ENCODE assay signal across 30 cellular contexts in genomic region chr9:1057910-1058309, GRCh38. TPM values are rescaled to one million over a fixed set of nuclear protein-coding genes. Genes with fewer than 3 reads are reported as not detected.
A peak's percentile ranks its signal among the peaks of the same experiment; 100 is the strongest.
DNase-seq lines count a peak whose midpoint lies in the region; ATAC-seq and TF ChIP-seq lines count a peak whose summit lies in the region.
"Had no signal": no experiment of that assay in that cellular context is flagged by ENCODE, and none has a peak within 500 bp of the region (broad histone marks: within the 10 kb centered on the region; RNA-seq: fewer than 3 reads in every experiment).

No MANE protein-coding gene starts in this region.

- peaks cover 4% of the 10 kb centered on the region for H3K4me1 Mint-ChIP-seq in neural crest cell
- H3K4me1 Mint-ChIP-seq: activated CD4-positive, alpha-beta T cell treated with anti-CD3 and anti-CD28 coated beads, Interleukin-2, amount 10 ng/mL, durations not matched to agents 24 days and 14 days; naive thymus-derived CD4-positive, alpha-beta T cell had no signal

- peaks cover 6% of the 10 kb centered on the region for H3K9me3 Mint-ChIP-seq in neural crest cell
- H3K9me3 Mint-ChIP-seq: activated CD4-positive, alpha-beta T cell treated with anti-CD3 and anti-CD28 coated beads, Interleukin-2, amount 10 ng/mL, durations not matched to agents 24 days and 14 days; activated naive CD4-positive, alpha-beta T cell treated with anti-CD3 and anti-CD28 coated beads for 36 hours; activated T-cell treated with anti-CD3 and anti-CD28 coated beads, Interleukin-2, amount 50 U/mL, for 4 hours; CD8-positive, alpha-beta T cell had no signal

- TF ChIP-seq CTCF in dorsolateral prefrontal cortex (IDR thresholded peaks at IDR 0.05 in 54 of 56, conservative IDR thresholded peaks at IDR 0.05 in 2 of 56; ENCODE audit: low read depth in 1 of 56, partially characterized antibody in 56 of 56) (peak in 7 of 56 donors; percentile 9 to 31 (median 13)), neural crest cell (conservative IDR thresholded peaks at IDR 0.05) (no peak)

- H3K27me3 Mint-ChIP-seq in neural crest cell (ENCODE audit: low read depth): peaks cover 75% of the 10 kb centered on the region

- ATAC-seq in GM18502 (IDR thresholded peaks at IDR 0.05; ENCODE audit: poor library complexity, unreplicated experiment) (no peak), HG03045 (IDR thresholded peaks at IDR 0.05; ENCODE audit: unreplicated experiment) (no peak)
- ATAC-seq: activated T-cell treated with anti-CD3 and anti-CD28 coated beads, Interleukin-2, amount 50 U/mL, for 4 hours; CD8-positive, alpha-beta T cell; heart right ventricle; naive thymus-derived CD4-positive, alpha-beta T cell; right cardiac atrium; SK-N-SH treated with all-trans-retinoic acid at 6 μM for 48 hours had no signal

- intact Hi-C loops in dorsolateral prefrontal cortex (cut with DNase I): no loop called here

- H3K4me3 ChIP-seq in dorsolateral prefrontal cortex: peak overlapping the region in 1 of 59 donors; percentile 12
- H3K4me3 ChIP-seq: cardiac muscle cell, heart right ventricle, stomach had no signal

- peak overlapping the region; percentile 57 for H3K27ac Mint-ChIP-seq in neural crest cell (ENCODE audit: unreplicated experiment)
- H3K27ac Mint-ChIP-seq: activated CD4-positive, alpha-beta T cell treated with anti-CD3 and anti-CD28 coated beads, Interleukin-2, amount 10 ng/mL, durations not matched to agents 24 days and 14 days; activated naive CD4-positive, alpha-beta T cell treated with anti-CD3 and anti-CD28 coated beads for 36 hours; CD8-positive, alpha-beta T cell; naive thymus-derived CD4-positive, alpha-beta T cell had no signal

- H3K27me3 ChIP-seq in dorsolateral prefrontal cortex: peaks cover 0 to 48% (median 29%) of the 10 kb centered on the region in 45 donors

- no peaks in the 10 kb centered on the region for H3K36me3 Mint-ChIP-seq in neural crest cell (ENCODE audit: low read depth)
- H3K36me3 Mint-ChIP-seq: CD8-positive, alpha-beta T cell; naive thymus-derived CD4-positive, alpha-beta T cell had no signal

- peak overlapping the region in 58 of 59 donors; percentile 48 to 94 (median 81) for H3K27ac ChIP-seq in dorsolateral prefrontal cortex
- H3K27ac ChIP-seq in temporal lobe (ENCODE audit: low read depth, low read length): peak overlapping the region; percentile 83
- H3K27ac ChIP-seq: 22Rv1, cardiac muscle cell, heart right ventricle, stomach, VCaP had no signal

- peak; percentile 48 for DNase-seq in NK-92 treated with Interleukin-12 subunit alpha and Interleukin-12 subunit beta, amount 100 ng/mL, for 24 hours (lab: John Stamatoyannopoulos, UW)
- DNase-seq in NK-92 (lab: John Stamatoyannopoulos, UW; ENCODE audit: unreplicated experiment) (no peak), dorsolateral prefrontal cortex (peak in 9 of 10 donors; percentile 56 to 92 (median 85)), neural crest cell (ENCODE audit: low read depth, low spot score) (no peak)
- no peak for DNase-seq in activated CD4-positive, alpha-beta T cell treated with anti-CD3 and anti-CD28 coated beads for 48 hours
- DNase-seq: activated CD4-positive, alpha-beta T cell treated with anti-CD3 and anti-CD28 coated beads, Interleukin-2, amount 10 ng/mL, durations not matched to agents 24 days and 14 days; activated naive CD4-positive, alpha-beta T cell treated with anti-CD3 and anti-CD28 coated beads for 36 hours; activated T-cell treated with anti-CD3 and anti-CD28 coated beads, Interleukin-2, amount 50 U/mL, for 4 hours; CD8-positive, alpha-beta T cell; dermis blood vessel endothelial cell; DMS153; GDM1; heart right ventricle; Kasumi-1; mesendoderm; naive thymus-derived CD4-positive, alpha-beta T cell; NCI-H1048; NCI-H1930; NCI-H526 treated with DMSO at 0.1 percent for 48 hours; right cardiac atrium; stimulated activated CD4-positive, alpha-beta T cell treated with anti-CD3 and anti-CD28 coated beads, Interleukin-4, amount 100 ng/mL, for 4 hours; stomach had no signal

- H3K4me3 Mint-ChIP-seq in neural crest cell: no peak overlapping the region
- H3K4me3 Mint-ChIP-seq: activated CD4-positive, alpha-beta T cell treated with anti-CD3 and anti-CD28 coated beads, Interleukin-2, amount 10 ng/mL, durations not matched to agents 24 days and 14 days; activated naive CD4-positive, alpha-beta T cell treated with anti-CD3 and anti-CD28 coated beads for 36 hours; activated T-cell treated with anti-CD3 and anti-CD28 coated beads, Interleukin-2, amount 50 U/mL, for 4 hours; CD8-positive, alpha-beta T cell; naive thymus-derived CD4-positive, alpha-beta T cell had no signal

RNA-seq across cellular contexts. Expression of gene DMRT2, which starts 7.8 kb away (rescaled TPM):
- 10 to 100 TPM in 3 of 120 experiments, 1 to 10 TPM in 106, under 1 TPM in 10, not detected in 1; 0.32 to 18.3 (median 3.5) TPM for total RNA-seq in dorsolateral prefrontal cortex
- total RNA-seq in neural crest cell: 0.49 and 0.55 TPM in 2 replicates
- not detected for total RNA-seq in temporal lobe
- total RNA-seq: activated naive CD4-positive, alpha-beta T cell treated with anti-CD3 and anti-CD28 coated beads for 36 hours; activated T-cell treated with anti-CD3 and anti-CD28 coated beads, Interleukin-2, amount 50 U/mL, for 4 hours; cardiac muscle cell; CD8-positive, alpha-beta T cell; dermis blood vessel endothelial cell; osteocyte; right cardiac atrium had no signal

Comparison
In these comparisons a context has a peak if more than half of its experiments do, and no peak if none do; other contexts are left out.
1. DNase-seq: peak in NK-92 treated with Interleukin-12 subunit alpha and Interleukin-12 subunit beta, amount 100 ng/mL, for 24 hours (single experiment) and dorsolateral prefrontal cortex (9 of 10); none in NK-92 (single experiment), neural crest cell (single experiment) and activated CD4-positive, alpha-beta T cell treated with anti-CD3 and anti-CD28 coated beads for 48 hours (single experiment).